In genomic region chr10:55631071-55631654, GRCh38 we compare ENCODE assay signal across 8 cellular contexts.
DNase-seq lines count a peak whose midpoint lies in the region; ATAC-seq, FAIRE-seq and TF ChIP-seq lines count a peak whose summit lies in the region.

No MANE protein-coding gene starts in this region.

- intact Hi-C loops in GM12878 (cut with micrococcal nuclease; ENCODE audit: unreplicated experiment), result loop anchor here (10.0 kb wide), 1 partner anchor 546 kb away; no protein-coding TSS in a partner anchor

- H3K27ac ChIP-seq in GM12878 (ENCODE audit: control insufficient read depth, insufficient read depth), result no peak overlapping the region

- TF ChIP-seq RAD21 in GM12878 (IDR thresholded peaks at IDR 0.05; ENCODE audit: insufficient read depth, low read depth, low read length), result peak; percentile 21; the same call in 1 of the 2 replicates

- H3K4me3 Mint-ChIP-seq in activated CD8-positive, alpha-beta memory T cell treated with anti-CD3 and anti-CD28 coated beads, Interleukin-2, amount 10 ng/mL, durations not matched to agents 7 days and 5 days, result no peak overlapping the region

- no peaks in the 10 kb centered on the region for H3K4me1 ChIP-seq in GM12878 (ENCODE audit: control insufficient read depth, insufficient read depth, low read length)

- RAD21 ChIA-PET in GM12878 (lab: Charles Lee; ENCODE audit: unreplicated experiment), result no interaction called here

- POLR2A ChIA-PET in GM12878 (lab: Charles Lee), result no interaction called here

- H3K4me2 ChIP-seq in GM12878 (ENCODE audit: control insufficient read depth, insufficient read depth), result peak overlapping the region; percentile 30; the same call in 1 of the 2 replicates

- in situ Hi-C loops in GM12878 (cut with MboI), result no loop called here

- peaks cover 2% of the 10 kb centered on the region for H3K4me1 Mint-ChIP-seq in activated CD8-positive, alpha-beta memory T cell treated with anti-CD3 and anti-CD28 coated beads, Interleukin-2, amount 10 ng/mL, durations not matched to agents 7 days and 5 days

- CTCF ChIA-PET in activated CD8-positive, alpha-beta memory T cell treated with anti-CD3 and anti-CD28 coated beads, Interleukin-2, amount 10 ng/mL, durations not matched to agents 7 days and 5 days (lab: Charles Lee), result no interaction called here
- CTCF ChIA-PET in GM12878 (lab: Yijun Ruan, JAX), result no interaction called here

- BruUV-seq in GM12878 (replicated peaks; lab: Mats Ljungman, UMichigan), result no TSS peak

- no peak for DNase-seq in activated CD8-positive, alpha-beta memory T cell treated with anti-CD3 and anti-CD28 coated beads, Interleukin-2, amount 10 ng/mL, durations not matched to agents 7 days and 5 days
- no peak for DNase-seq in activated CD8-positive, alpha-beta memory T cell treated with anti-CD3 and anti-CD28 coated beads for 24 hours
- DNase-seq in NCI-H2196 (lab: John Stamatoyannopoulos, UW; ENCODE audit: unreplicated experiment) (peak; percentile 65), GM12878 (ENCODE audit: low read depth, low spot score) (no peak), skeletal muscle cell (ENCODE audit: low read depth) (no peak)

- FAIRE-seq in GM12878 (lab: Jason Lieb, UNC), result peak; percentile 35

- H2AFZ ChIP-seq in GM12878 (ENCODE audit: control insufficient read depth, low read depth, low read length), result peak overlapping the region; percentile 16; the same call in 1 of the 2 replicates

- peaks cover 0 to 5% of the 10 kb centered on the region in 2 experiments; a peak in 3 of 4 replicates for H3K27me3 ChIP-seq in GM12878 (replicated peaks in 1 of 2; ENCODE audit: control insufficient read depth in 2 of 2, insufficient read depth in 2 of 2, low read length in 1 of 2)

- H4K20me1 ChIP-seq in GM12878 (ENCODE audit: control insufficient read depth, insufficient read depth), result no peaks in the 10 kb centered on the region

- no peak overlapping the region for H3K9ac ChIP-seq in GM12878 (ENCODE audit: control insufficient read depth, insufficient read depth, low read length)

- peak overlapping the region; percentile 68 for H3K27ac Mint-ChIP-seq in activated CD8-positive, alpha-beta memory T cell treated with anti-CD3 and anti-CD28 coated beads, Interleukin-2, amount 10 ng/mL, durations not matched to agents 7 days and 5 days

- no peak for ATAC-seq in activated CD8-positive, alpha-beta memory T cell treated with anti-CD3 and anti-CD28 coated beads, Interleukin-2, amount 10 ng/mL, durations not matched to agents 7 days and 5 days
- ATAC-seq in HG02885 (IDR thresholded peaks at IDR 0.05; ENCODE audit: poor library complexity, unreplicated experiment) (peak; percentile 87), GM12878 (peak; percentile 89), HG02571 (IDR thresholded peaks at IDR 0.05; ENCODE audit: unreplicated experiment) (no peak)

- H3K4me3 ChIP-seq in GM12878, result no peak overlapping the region
- peak overlapping the region; percentile 72 for H3K4me3 ChIP-seq in iPS-18c (ENCODE audit: insufficient read depth, low read depth, low read length)
- H3K4me3 ChIP-seq in skeletal muscle cell (ENCODE audit: low read depth, low read length), result peak overlapping the region; percentile 37

- no peaks in the 10 kb centered on the region for H3K9me3 Mint-ChIP-seq in activated CD8-positive, alpha-beta memory T cell treated with anti-CD3 and anti-CD28 coated beads, Interleukin-2, amount 10 ng/mL, durations not matched to agents 7 days and 5 days (ENCODE audit: low read depth)

- no peaks in the 10 kb centered on the region for H3K36me3 ChIP-seq in GM12878 (ENCODE audit: control insufficient read depth in 2 of 2, insufficient read depth in 2 of 2, low read length in 1 of 2)

- TF ChIP-seq EP300 in GM12878 (IDR thresholded peaks at IDR 0.05; ENCODE audit: borderline replicate concordance in 1 of 2, control insufficient read depth in 1 of 2, low read depth in 2 of 2, low read length in 2 of 2), result no peak

- SMC1A ChIA-PET in GM12878 (lab: Charles Lee; ENCODE audit: uncharacterized antibody, unreplicated experiment), result no interaction called here

- H3K36me3 Mint-ChIP-seq in activated CD8-positive, alpha-beta memory T cell treated with anti-CD3 and anti-CD28 coated beads, Interleukin-2, amount 10 ng/mL, durations not matched to agents 7 days and 5 days, result no peaks in the 10 kb centered on the region

- H3K27me3 Mint-ChIP-seq in activated CD8-positive, alpha-beta memory T cell treated with anti-CD3 and anti-CD28 coated beads, Interleukin-2, amount 10 ng/mL, durations not matched to agents 7 days and 5 days, result peaks cover 20% of the 10 kb centered on the region

- no peak for TF ChIP-seq POLR2A in GM12878 (IDR thresholded peaks at IDR 0.05; ENCODE audit: low read depth, low read length)

- H3K79me2 ChIP-seq in GM12878 (ENCODE audit: control insufficient read depth, insufficient read depth, low read length), result no peaks in the 10 kb centered on the region

- H3K9me3 ChIP-seq in GM12878 (replicated peaks; ENCODE audit: control insufficient read depth, insufficient read depth, low read length), result no peaks in the 10 kb centered on the region; the same call in 2 of the 3 replicates
- H3K9me3 ChIP-seq in iPS-18c (ENCODE audit: control insufficient read depth, insufficient read depth, low read length), result no peaks in the 10 kb centered on the region

- 42% methylated on average over 47 of the region's 49 CpGs for WGBS in GM12878 (ENCODE audit: insufficient coverage, insufficient replicate concordance, low lambda C conversion rate, missing lambda C conversion rate)

- TF ChIP-seq CTCF in GM12878 (IDR thresholded peaks at IDR 0.05 in 2 of 3, conservative IDR thresholded peaks at IDR 0.05 in 1 of 3; ENCODE audit: control insufficient read depth in 2 of 3, extremely low read depth in 1 of 3, insufficient read depth in 1 of 3, low read depth in 3 of 3, low read length in 3 of 3), result peak; percentile 14 to 35 (median 20); a peak in 4 of 6 replicates

TF ChIP-seq in GM12878, 131 proteins besides CTCF, POLR2A, EP300 and RAD21:
- no peak for TF ChIP-seq MEF2B (IDR thresholded peaks at IDR 0.05; ENCODE audit: partially characterized antibody, poor library complexity, severe bottlenecking)
- TF ChIP-seq CREM (IDR thresholded peaks at IDR 0.05; ENCODE audit: low read depth), result 0 out of 2 replicates have a peak, but pooled peaks have one; percentile 43

Comparison
In these comparisons a context has a peak if more than half of its experiments do, and no peak if none do; other contexts are left out.
1. ATAC-seq: peak in HG02885 (single experiment) and GM12878 (single experiment); none in activated CD8-positive, alpha-beta memory T cell treated with anti-CD3 and anti-CD28 coated beads, Interleukin-2, amount 10 ng/mL, durations not matched to agents 7 days and 5 days (single experiment) and HG02571 (single experiment).